Comparison of ENCODE assay signal across 11 cellular contexts in the genomic region with DNA sequence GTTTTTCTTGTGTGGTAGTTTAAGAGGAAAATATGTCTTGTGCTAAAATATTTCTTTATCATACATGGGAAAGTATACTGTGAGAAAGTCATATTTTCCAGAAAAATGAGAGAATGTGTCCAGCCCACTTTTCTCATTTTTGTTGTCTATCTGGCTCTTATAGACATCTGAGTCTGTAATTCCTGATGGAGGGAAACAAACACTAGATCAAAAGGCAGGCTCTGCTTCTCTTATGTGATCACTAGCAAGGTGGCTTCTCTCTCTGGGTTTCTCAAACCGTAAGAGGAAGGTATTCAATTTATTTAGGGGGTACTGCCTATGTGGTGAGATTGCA.
"Had no signal": no experiment of that assay in that cellular context is flagged by ENCODE, and none has a peak within 500 bp of the region (broad histone marks: within the 10 kb centered on the region; RNA-seq: fewer than 3 reads in every experiment).

No MANE protein-coding gene starts in this region.

- H3K9me3 Mint-ChIP-seq: WTC11 had no signal

- DNase-seq: activated CD4-positive, alpha-beta T cell treated with anti-CD3 and anti-CD28 coated beads, Interleukin-2, amount 50 U/mL, for 1 hour; activated gamma-delta T cell; central memory CD4-positive, alpha-beta T cell; cortex of kidney; effector memory CD4-positive, alpha-beta T cell; gastrocnemius medialis; left ventricle myocardium superior; mesendoderm; stimulated activated CD4-positive, alpha-beta T cell treated with anti-CD3 and anti-CD28 coated beads, Interleukin-2, amount 100 ng/mL, for 48 hours; stimulated activated CD8-positive, alpha-beta memory T cell treated with anti-CD3 and anti-CD28 coated beads, Interleukin-4, amount 100 ng/mL, for 48 hours had no signal

- H3K4me1 Mint-ChIP-seq: WTC11 had no signal

- ATAC-seq: gastrocnemius medialis, left ventricle myocardium superior, WTC11 had no signal

- H3K36me3 Mint-ChIP-seq: WTC11 had no signal

- H3K4me3 Mint-ChIP-seq: WTC11 had no signal

- H3K27ac Mint-ChIP-seq: WTC11 had no signal
